ENCODE assay signal across 29 cellular contexts in the genomic region with DNA sequence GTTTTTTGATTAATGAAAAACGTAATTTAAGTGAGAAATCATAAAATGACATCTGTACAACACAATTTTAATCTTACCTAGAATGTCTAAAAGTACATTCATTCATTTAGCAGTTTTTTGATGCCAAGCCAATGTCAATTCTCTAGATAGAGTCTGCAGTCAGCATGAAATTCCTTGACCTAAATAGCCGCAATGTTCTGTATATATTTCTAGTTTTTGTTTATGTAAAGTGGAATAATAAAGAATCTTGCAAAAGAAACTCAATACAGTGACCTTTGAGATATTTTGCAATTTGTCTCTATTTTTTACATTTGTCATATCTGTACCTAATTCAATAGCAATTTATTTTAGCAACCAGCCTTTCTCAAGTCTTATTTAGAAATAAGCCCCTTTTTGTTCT.
"Had no signal": no experiment of that assay in that cellular context is flagged by ENCODE, and none has a peak within 500 bp of the region (broad histone marks: within the 10 kb centered on the region; RNA-seq: fewer than 3 reads in every experiment).

No MANE protein-coding gene starts in this region.

- H3K9me3 Mint-ChIP-seq: nephron had no signal

- H3K4me1 Mint-ChIP-seq: memory B cell; naive thymus-derived CD8-positive, alpha-beta T cell; nephron; stimulated activated naive B cell treated with anti-CD40 and anti-IgM and Interleukin-4, amounts not matched to agents 10 μg/mL and 1 μg/mL and 100 μg/mL, for 72 hours had no signal

- H3K9me3 ChIP-seq: mucosa of descending colon, pancreas, psoas muscle, right atrium auricular region, right lobe of liver, testis, thyroid gland, transverse colon, upper lobe of left lung, vagina had no signal

- H3K4me1 ChIP-seq: left ventricle myocardium inferior, psoas muscle, right atrium auricular region, stomach, testis, thyroid gland, transverse colon, upper lobe of left lung, vagina had no signal

- H3K4me2 ChIP-seq: smooth muscle cell had no signal

- H3K36me3 ChIP-seq: left ventricle myocardium inferior, pancreas, right atrium auricular region, right lobe of liver, stomach, thyroid gland, transverse colon, upper lobe of left lung, vagina had no signal

- H3K4me3 Mint-ChIP-seq: immature natural killer cell; memory B cell; naive thymus-derived CD8-positive, alpha-beta T cell; nephron; neural crest cell; stimulated activated naive B cell treated with anti-CD40 and anti-IgM and Interleukin-4, amounts not matched to agents 10 μg/mL and 1 μg/mL and 100 μg/mL, for 72 hours had no signal

- H3K27ac Mint-ChIP-seq: immature natural killer cell; memory B cell; naive thymus-derived CD8-positive, alpha-beta T cell; nephron; stimulated activated naive B cell treated with anti-CD40 and anti-IgM and Interleukin-4, amounts not matched to agents 10 μg/mL and 1 μg/mL and 100 μg/mL, for 72 hours had no signal

- DNase-seq: hypothalamus; immature natural killer cell; islet precursor cell; left ventricle myocardium inferior; midbrain; mucosa of descending colon; naive thymus-derived CD8-positive, alpha-beta T cell; nucleus accumbens; pancreas; psoas muscle; right lobe of liver; stimulated activated CD4-positive, alpha-beta T cell treated with anti-CD3 and anti-CD28 coated beads, Interleukin-12 subunit alpha, Interleukin-12 subunit beta, amount 100 ng/mL, for 4 hours; stimulated activated CD4-positive, alpha-beta T cell treated with anti-CD3 and anti-CD28 coated beads, Interleukin-15, amount 100 ng/mL, for 24 hours; stimulated activated CD4-positive, alpha-beta T cell treated with anti-CD3 and anti-CD28 coated beads, Interleukin-2, amount 100 ng/mL, for 24 hours; stimulated activated CD4-positive, alpha-beta T cell treated with anti-CD3 and anti-CD28 coated beads, Interleukin-4, amount 100 ng/mL, for 1 hour; stimulated activated naive B cell treated with anti-CD40 and anti-IgM and Interleukin-4, amounts not matched to agents 10 μg/mL and 1 μg/mL and 100 μg/mL, for 72 hours; stimulated activated naive CD8-positive, alpha-beta T cell treated with anti-CD3 and anti-CD28 coated beads, Interleukin-15, Interleukin-2, amounts not matched to agents 100 U/mL and 50 U/mL, for 24 hours; stomach; testis; thyroid gland; transverse colon; upper lobe of left lung had no signal

- H3K27me3 ChIP-seq: pancreas, right atrium auricular region, right lobe of liver, stomach, testis, thyroid gland, transverse colon, upper lobe of left lung, vagina had no signal

- H3K4me3 ChIP-seq: left ventricle myocardium inferior, lung, mucosa of descending colon, pancreas, psoas muscle, right atrium auricular region, right lobe of liver, smooth muscle cell, stomach, testis, thyroid gland, transverse colon, upper lobe of left lung, vagina had no signal

- ATAC-seq: mucosa of descending colon; naive thymus-derived CD8-positive, alpha-beta T cell; pancreas; psoas muscle; right lobe of liver; stimulated activated naive B cell treated with anti-CD40 and anti-IgM and Interleukin-4, amounts not matched to agents 10 μg/mL and 1 μg/mL and 100 μg/mL, for 72 hours; stimulated activated naive CD8-positive, alpha-beta T cell treated with anti-CD3 and anti-CD28 coated beads, Interleukin-15, Interleukin-2, amounts not matched to agents 100 U/mL and 50 U/mL, for 24 hours had no signal

- H3K27me3 Mint-ChIP-seq: naive thymus-derived CD8-positive, alpha-beta T cell; stimulated activated naive B cell treated with anti-CD40 and anti-IgM and Interleukin-4, amounts not matched to agents 10 μg/mL and 1 μg/mL and 100 μg/mL, for 72 hours had no signal

- H3K27ac ChIP-seq: left ventricle myocardium inferior, pancreas, psoas muscle, right atrium auricular region, right lobe of liver, stomach, testis, thyroid gland, transverse colon, upper lobe of left lung, vagina had no signal
